Comparison of ENCODE assay signal across 8 cellular contexts in genomic region chr1:1115830-1116700, GRCh38. TPM values are rescaled to one million over a fixed set of nuclear protein-coding genes. Genes with fewer than 3 reads are reported as not detected.
A peak's percentile ranks its signal among the peaks of the same experiment; 100 is the strongest.
DNase-seq lines count a peak whose midpoint lies in the region; ATAC-seq and TF ChIP-seq lines count a peak whose summit lies in the region.

TSS of gene C1orf159 (minus strand) at chr1:1116089. CDS start at chr1:1091543, 24,546 bp downstream.

- peak within 1 kb of the TSS; percentile 90 for H3K27ac Mint-ChIP-seq in activated CD4-positive, alpha-beta T cell treated with anti-CD3 and anti-CD28 coated beads, Interleukin-2, amount 10 ng/mL, durations not matched to agents 7 days and 5 days

- H3K36me3 Mint-ChIP-seq in activated CD4-positive, alpha-beta T cell treated with anti-CD3 and anti-CD28 coated beads, Interleukin-2, amount 10 ng/mL, durations not matched to agents 7 days and 5 days (ENCODE audit: low read depth), result peaks cover 30% of the 10 kb centered on the region

- H3K4me3 Mint-ChIP-seq in activated CD4-positive, alpha-beta T cell treated with anti-CD3 and anti-CD28 coated beads, Interleukin-2, amount 10 ng/mL, durations not matched to agents 7 days and 5 days, result peak within 1 kb of the TSS; percentile 87

- H3K4me3 ChIP-seq in BJ (ENCODE audit: low read depth, low read length), result peak within 1 kb of the TSS; percentile 85

- H3K27me3 Mint-ChIP-seq in activated CD4-positive, alpha-beta T cell treated with anti-CD3 and anti-CD28 coated beads, Interleukin-2, amount 10 ng/mL, durations not matched to agents 7 days and 5 days, result peaks cover 8% of the 10 kb centered on the region

- H3K36me3 ChIP-seq in BJ (ENCODE audit: control insufficient read depth, insufficient read depth, low read length), result peaks cover 3% of the 10 kb centered on the region; the same call in 1 of the 2 replicates

- peak; percentile 84 for DNase-seq in BJ (ENCODE audit: low read depth)
- DNase-seq in NCI-H748 (lab: John Stamatoyannopoulos, UW; ENCODE audit: unreplicated experiment), result peak; percentile 97
- peak; percentile 98 for DNase-seq in activated CD4-positive, alpha-beta T cell treated with anti-CD3 and anti-CD28 coated beads, Interleukin-2, amount 10 ng/mL, durations not matched to agents 7 days and 5 days
- DNase-seq in dedifferentiated amniotic fluid mesenchymal stem cell (ENCODE audit: extremely low spot score), result peak; percentile 96
- peak; percentile 99 for DNase-seq in left kidney (ENCODE audit: low read depth, low spot score)
- DNase-seq in stimulated activated CD4-positive, alpha-beta T cell treated with anti-CD3 and anti-CD28 coated beads, Interleukin-1b, Interleukin-23, amount 100 ng/mL, for 48 hours, result peak; percentile 98

- POLR2A ChIA-PET in BJ (lab: Charles Lee), result interaction anchor here (0.7 kb wide), 1 partner anchor 102 kb away, joined by 4 read pairs; no protein-coding TSS in a partner anchor
- POLR2A ChIA-PET in activated CD4-positive, alpha-beta T cell treated with anti-CD3 and anti-CD28 coated beads, Interleukin-2, amount 10 ng/mL, durations not matched to agents 7 days and 5 days (lab: Charles Lee), result no interaction called here

- peak; percentile 92 for ATAC-seq in GM19328 (IDR thresholded peaks at IDR 0.05; ENCODE audit: unreplicated experiment)
- ATAC-seq in HG03469 (IDR thresholded peaks at IDR 0.05; ENCODE audit: unreplicated experiment), result peak; percentile 87

- CTCF ChIA-PET in BJ (lab: Yijun Ruan, JAX), result interaction anchor here (0.8 to 1.4 kb wide), 2 partner anchors 15 to 176 kb away, joined by 3 read pairs; no protein-coding TSS in a partner anchor
- CTCF ChIA-PET in activated CD4-positive, alpha-beta T cell treated with anti-CD3 and anti-CD28 coated beads, Interleukin-2, amount 10 ng/mL, durations not matched to agents 7 days and 5 days (lab: Charles Lee), result interaction anchor here (1.0 to 1.3 kb wide), 3 partner anchors 46 to 131 kb away, joined by 3 to 4 read pairs (median 3); no protein-coding TSS in a partner anchor

- H3K9me3 Mint-ChIP-seq in activated CD4-positive, alpha-beta T cell treated with anti-CD3 and anti-CD28 coated beads, Interleukin-2, amount 10 ng/mL, durations not matched to agents 7 days and 5 days, result peaks cover 18% of the 10 kb centered on the region

- H3K4me1 Mint-ChIP-seq in activated CD4-positive, alpha-beta T cell treated with anti-CD3 and anti-CD28 coated beads, Interleukin-2, amount 10 ng/mL, durations not matched to agents 7 days and 5 days, result peaks cover 14% of the 10 kb centered on the region

- H3K27me3 ChIP-seq in BJ (ENCODE audit: control insufficient read depth, insufficient read depth, low read length), result peaks cover 4% of the 10 kb centered on the region

- no peak for TF ChIP-seq CTCF in BJ (IDR thresholded peaks at IDR 0.05; ENCODE audit: insufficient read depth, low read depth, low read length)

RNA-seq across cellular contexts. Expression of gene C1orf159, which starts in this region (rescaled TPM):
- 4.3 and 8.9 TPM in 2 replicates for polyA plus RNA-seq in BJ (2011; rRNA removed)
- 1.6 and 1.8 TPM in 2 replicates for polyA minus RNA-seq in BJ (2011; rRNA and poly(A)+ RNA removed)
- 10 to 100 TPM; 18.0 to 22.0 TPM for total RNA-seq in activated CD4-positive, alpha-beta T cell treated with anti-CD3 and anti-CD28 coated beads, Interleukin-2, amount 10 ng/mL, durations not matched to agents 7 days and 5 days

Comparison
In these comparisons a context has a peak if more than half of its experiments do, and no peak if none do; other contexts are left out.
1. Peak in every context shown above with its lines: DNase-seq, ATAC-seq and H3K4me3 ChIP-seq.